Comparison of ENCODE assay signal across 1 cellular context in genomic region chr9:37903831-37904646, GRCh38.
TF ChIP-seq lines count a peak whose summit lies in the region.

A gene with protein sequence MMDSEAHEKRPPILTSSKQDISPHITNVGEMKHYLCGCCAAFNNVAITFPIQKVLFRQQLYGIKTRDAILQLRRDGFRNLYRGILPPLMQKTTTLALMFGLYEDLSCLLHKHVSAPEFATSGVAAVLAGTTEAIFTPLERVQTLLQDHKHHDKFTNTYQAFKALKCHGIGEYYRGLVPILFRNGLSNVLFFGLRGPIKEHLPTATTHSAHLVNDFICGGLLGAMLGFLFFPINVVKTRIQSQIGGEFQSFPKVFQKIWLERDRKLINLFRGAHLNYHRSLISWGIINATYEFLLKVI (minus strand): TSS chr9:37904127. CDS start chr9:37888550, 15,577 bp downstream.

TF ChIP-seq in H1, 55 proteins besides CTCF, POLR2A, EP300 and RAD21 (continued from another document):
- no peak for TF ChIP-seq SRF (IDR thresholded peaks at IDR 0.05; ENCODE audit: low read depth, low read length)
- peak; percentile 60 for TF ChIP-seq TAF7 (optimal IDR thresholded peaks at IDR 0.05; ENCODE audit: borderline replicate concordance, low read depth, low read length)
- no peak for TF ChIP-seq BRCA1 (IDR thresholded peaks at IDR 0.05; ENCODE audit: low read depth, low read length)
- no peak for TF ChIP-seq SP2 (IDR thresholded peaks at IDR 0.05; ENCODE audit: low read length)
- peak; percentile 93 for TF ChIP-seq USF2 (IDR thresholded peaks at IDR 0.05; ENCODE audit: low read length)
- TF ChIP-seq TEAD4 (IDR thresholded peaks at IDR 0.05; ENCODE audit: low read depth, low read length): peak; percentile 62; the same call in 1 of the 2 replicates
- TF ChIP-seq RBBP5 (IDR thresholded peaks at IDR 0.05; ENCODE audit: borderline replicate concordance, low read depth, low read length): peak; percentile 74; the same call in 1 of the 2 replicates
- peak; percentile 55 for TF ChIP-seq TAF1 (IDR thresholded peaks at IDR 0.05; ENCODE audit: low read depth, low read length)
- TF ChIP-seq CHD2 (IDR thresholded peaks at IDR 0.05; ENCODE audit: low read length): peak; percentile 17; the same call in 1 of the 2 replicates
- TF ChIP-seq NANOG (IDR thresholded peaks at IDR 0.05; ENCODE audit: insufficient read depth, low read depth, low read length, poor library complexity, severe bottlenecking): no peak
- peak; percentile 77 for TF ChIP-seq CREB1 (IDR thresholded peaks at IDR 0.05)
- no peak for TF ChIP-seq SIX5 (IDR thresholded peaks at IDR 0.05; ENCODE audit: low read depth, low read length)
- TF ChIP-seq, protein P1, sequence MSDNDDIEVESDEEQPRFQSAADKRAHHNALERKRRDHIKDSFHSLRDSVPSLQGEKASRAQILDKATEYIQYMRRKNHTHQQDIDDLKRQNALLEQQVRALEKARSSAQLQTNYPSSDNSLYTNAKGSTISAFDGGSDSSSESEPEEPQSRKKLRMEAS (IDR thresholded peaks at IDR 0.05): peak; percentile 98
- TF ChIP-seq CBX8 (IDR thresholded peaks at IDR 0.05; ENCODE audit: borderline replicate concordance, low read depth, low read length): no peak
- TF ChIP-seq KDM5A (IDR thresholded peaks at IDR 0.05; ENCODE audit: low read length): peak; percentile 48; the same call in 1 of the 2 replicates
- no peak for TF ChIP-seq SUZ12 (IDR thresholded peaks at IDR 0.05; ENCODE audit: low read length)
- TF ChIP-seq ZNF274 (IDR thresholded peaks at IDR 0.05; ENCODE audit: borderline replicate concordance, extremely low read depth, low read length): no peak
- no peak for TF ChIP-seq CHD1 (IDR thresholded peaks at IDR 0.05; ENCODE audit: low read depth, low read length)
- TF ChIP-seq MAFK (IDR thresholded peaks at IDR 0.05; ENCODE audit: low read depth, low read length): no peak
- TF ChIP-seq BACH1 (IDR thresholded peaks at IDR 0.05; ENCODE audit: low read length): no peak
- TF ChIP-seq SP1 (IDR thresholded peaks at IDR 0.05; ENCODE audit: low read depth, low read length): no peak
- TF ChIP-seq TCF12 (IDR thresholded peaks at IDR 0.05; ENCODE audit: low read depth, low read length): peak; percentile 79; the same call in 1 of the 2 replicates
- no peak for TF ChIP-seq HDAC6 (IDR thresholded peaks at IDR 0.05; ENCODE audit: low read depth, low read length)
- TF ChIP-seq, protein P2, sequence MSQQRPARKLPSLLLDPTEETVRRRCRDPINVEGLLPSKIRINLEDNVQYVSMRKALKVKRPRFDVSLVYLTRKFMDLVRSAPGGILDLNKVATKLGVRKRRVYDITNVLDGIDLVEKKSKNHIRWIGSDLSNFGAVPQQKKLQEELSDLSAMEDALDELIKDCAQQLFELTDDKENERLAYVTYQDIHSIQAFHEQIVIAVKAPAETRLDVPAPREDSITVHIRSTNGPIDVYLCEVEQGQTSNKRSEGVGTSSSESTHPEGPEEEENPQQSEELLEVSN (IDR thresholded peaks at IDR 0.05): peak; percentile 57
- peak; percentile 24; the same call in 1 of the 2 replicates for TF ChIP-seq TBP (IDR thresholded peaks at IDR 0.05; ENCODE audit: low read depth, low read length)
- no peak for TF ChIP-seq GTF2F1 (IDR thresholded peaks at IDR 0.05; ENCODE audit: borderline replicate concordance, low read depth, low read length)
- no peak for TF ChIP-seq RXRA (IDR thresholded peaks at IDR 0.05; ENCODE audit: insufficient read depth, low read depth, low read length)
- peak; percentile 74 for TF ChIP-seq CTBP2 (IDR thresholded peaks at IDR 0.05; ENCODE audit: borderline replicate concordance, insufficient read depth, insufficient read length, low read length)
- TF ChIP-seq, protein P3, sequence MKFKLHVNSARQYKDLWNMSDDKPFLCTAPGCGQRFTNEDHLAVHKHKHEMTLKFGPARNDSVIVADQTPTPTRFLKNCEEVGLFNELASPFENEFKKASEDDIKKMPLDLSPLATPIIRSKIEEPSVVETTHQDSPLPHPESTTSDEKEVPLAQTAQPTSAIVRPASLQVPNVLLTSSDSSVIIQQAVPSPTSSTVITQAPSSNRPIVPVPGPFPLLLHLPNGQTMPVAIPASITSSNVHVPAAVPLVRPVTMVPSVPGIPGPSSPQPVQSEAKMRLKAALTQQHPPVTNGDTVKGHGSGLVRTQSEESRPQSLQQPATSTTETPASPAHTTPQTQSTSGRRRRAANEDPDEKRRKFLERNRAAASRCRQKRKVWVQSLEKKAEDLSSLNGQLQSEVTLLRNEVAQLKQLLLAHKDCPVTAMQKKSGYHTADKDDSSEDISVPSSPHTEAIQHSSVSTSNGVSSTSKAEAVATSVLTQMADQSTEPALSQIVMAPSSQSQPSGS (IDR thresholded peaks at IDR 0.05; ENCODE audit: low read length): peak; percentile 87; the same call in 1 of the 2 replicates
- TF ChIP-seq, protein P4, sequence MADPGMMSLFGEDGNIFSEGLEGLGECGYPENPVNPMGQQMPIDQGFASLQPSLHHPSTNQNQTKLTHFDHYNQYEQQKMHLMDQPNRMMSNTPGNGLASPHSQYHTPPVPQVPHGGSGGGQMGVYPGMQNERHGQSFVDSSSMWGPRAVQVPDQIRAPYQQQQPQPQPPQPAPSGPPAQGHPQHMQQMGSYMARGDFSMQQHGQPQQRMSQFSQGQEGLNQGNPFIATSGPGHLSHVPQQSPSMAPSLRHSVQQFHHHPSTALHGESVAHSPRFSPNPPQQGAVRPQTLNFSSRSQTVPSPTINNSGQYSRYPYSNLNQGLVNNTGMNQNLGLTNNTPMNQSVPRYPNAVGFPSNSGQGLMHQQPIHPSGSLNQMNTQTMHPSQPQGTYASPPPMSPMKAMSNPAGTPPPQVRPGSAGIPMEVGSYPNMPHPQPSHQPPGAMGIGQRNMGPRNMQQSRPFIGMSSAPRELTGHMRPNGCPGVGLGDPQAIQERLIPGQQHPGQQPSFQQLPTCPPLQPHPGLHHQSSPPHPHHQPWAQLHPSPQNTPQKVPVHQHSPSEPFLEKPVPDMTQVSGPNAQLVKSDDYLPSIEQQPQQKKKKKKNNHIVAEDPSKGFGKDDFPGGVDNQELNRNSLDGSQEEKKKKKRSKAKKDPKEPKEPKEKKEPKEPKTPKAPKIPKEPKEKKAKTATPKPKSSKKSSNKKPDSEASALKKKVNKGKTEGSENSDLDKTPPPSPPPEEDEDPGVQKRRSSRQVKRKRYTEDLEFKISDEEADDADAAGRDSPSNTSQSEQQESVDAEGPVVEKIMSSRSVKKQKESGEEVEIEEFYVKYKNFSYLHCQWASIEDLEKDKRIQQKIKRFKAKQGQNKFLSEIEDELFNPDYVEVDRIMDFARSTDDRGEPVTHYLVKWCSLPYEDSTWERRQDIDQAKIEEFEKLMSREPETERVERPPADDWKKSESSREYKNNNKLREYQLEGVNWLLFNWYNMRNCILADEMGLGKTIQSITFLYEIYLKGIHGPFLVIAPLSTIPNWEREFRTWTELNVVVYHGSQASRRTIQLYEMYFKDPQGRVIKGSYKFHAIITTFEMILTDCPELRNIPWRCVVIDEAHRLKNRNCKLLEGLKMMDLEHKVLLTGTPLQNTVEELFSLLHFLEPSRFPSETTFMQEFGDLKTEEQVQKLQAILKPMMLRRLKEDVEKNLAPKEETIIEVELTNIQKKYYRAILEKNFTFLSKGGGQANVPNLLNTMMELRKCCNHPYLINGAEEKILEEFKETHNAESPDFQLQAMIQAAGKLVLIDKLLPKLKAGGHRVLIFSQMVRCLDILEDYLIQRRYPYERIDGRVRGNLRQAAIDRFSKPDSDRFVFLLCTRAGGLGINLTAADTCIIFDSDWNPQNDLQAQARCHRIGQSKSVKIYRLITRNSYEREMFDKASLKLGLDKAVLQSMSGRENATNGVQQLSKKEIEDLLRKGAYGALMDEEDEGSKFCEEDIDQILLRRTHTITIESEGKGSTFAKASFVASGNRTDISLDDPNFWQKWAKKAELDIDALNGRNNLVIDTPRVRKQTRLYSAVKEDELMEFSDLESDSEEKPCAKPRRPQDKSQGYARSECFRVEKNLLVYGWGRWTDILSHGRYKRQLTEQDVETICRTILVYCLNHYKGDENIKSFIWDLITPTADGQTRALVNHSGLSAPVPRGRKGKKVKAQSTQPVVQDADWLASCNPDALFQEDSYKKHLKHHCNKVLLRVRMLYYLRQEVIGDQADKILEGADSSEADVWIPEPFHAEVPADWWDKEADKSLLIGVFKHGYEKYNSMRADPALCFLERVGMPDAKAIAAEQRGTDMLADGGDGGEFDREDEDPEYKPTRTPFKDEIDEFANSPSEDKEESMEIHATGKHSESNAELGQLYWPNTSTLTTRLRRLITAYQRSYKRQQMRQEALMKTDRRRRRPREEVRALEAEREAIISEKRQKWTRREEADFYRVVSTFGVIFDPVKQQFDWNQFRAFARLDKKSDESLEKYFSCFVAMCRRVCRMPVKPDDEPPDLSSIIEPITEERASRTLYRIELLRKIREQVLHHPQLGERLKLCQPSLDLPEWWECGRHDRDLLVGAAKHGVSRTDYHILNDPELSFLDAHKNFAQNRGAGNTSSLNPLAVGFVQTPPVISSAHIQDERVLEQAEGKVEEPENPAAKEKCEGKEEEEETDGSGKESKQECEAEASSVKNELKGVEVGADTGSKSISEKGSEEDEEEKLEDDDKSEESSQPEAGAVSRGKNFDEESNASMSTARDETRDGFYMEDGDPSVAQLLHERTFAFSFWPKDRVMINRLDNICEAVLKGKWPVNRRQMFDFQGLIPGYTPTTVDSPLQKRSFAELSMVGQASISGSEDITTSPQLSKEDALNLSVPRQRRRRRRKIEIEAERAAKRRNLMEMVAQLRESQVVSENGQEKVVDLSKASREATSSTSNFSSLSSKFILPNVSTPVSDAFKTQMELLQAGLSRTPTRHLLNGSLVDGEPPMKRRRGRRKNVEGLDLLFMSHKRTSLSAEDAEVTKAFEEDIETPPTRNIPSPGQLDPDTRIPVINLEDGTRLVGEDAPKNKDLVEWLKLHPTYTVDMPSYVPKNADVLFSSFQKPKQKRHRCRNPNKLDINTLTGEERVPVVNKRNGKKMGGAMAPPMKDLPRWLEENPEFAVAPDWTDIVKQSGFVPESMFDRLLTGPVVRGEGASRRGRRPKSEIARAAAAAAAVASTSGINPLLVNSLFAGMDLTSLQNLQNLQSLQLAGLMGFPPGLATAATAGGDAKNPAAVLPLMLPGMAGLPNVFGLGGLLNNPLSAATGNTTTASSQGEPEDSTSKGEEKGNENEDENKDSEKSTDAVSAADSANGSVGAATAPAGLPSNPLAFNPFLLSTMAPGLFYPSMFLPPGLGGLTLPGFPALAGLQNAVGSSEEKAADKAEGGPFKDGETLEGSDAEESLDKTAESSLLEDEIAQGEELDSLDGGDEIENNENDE (IDR thresholded peaks at IDR 0.05; ENCODE audit: insufficient replicate concordance, low read length): no peak
- TF ChIP-seq JUN (IDR thresholded peaks at IDR 0.05; ENCODE audit: low read depth, low read length): no peak
- TF ChIP-seq HDAC2 (IDR thresholded peaks at IDR 0.05; ENCODE audit: borderline replicate concordance in 1 of 2, low read depth in 2 of 2, low read length in 2 of 2): 0 out of 4 replicates have a peak, but pooled peaks have one; percentile 45 to 59
- TF ChIP-seq GABPA (IDR thresholded peaks at IDR 0.05; ENCODE audit: borderline replicate concordance, insufficient read depth, low read length): no peak; the same call in 1 of the 2 replicates
- no peak for TF ChIP-seq RFX5 (IDR thresholded peaks at IDR 0.05; ENCODE audit: borderline replicate concordance, low read depth, low read length)
- peak; percentile 68 for TF ChIP-seq PHF8 (conservative IDR thresholded peaks at IDR 0.05; ENCODE audit: low read depth, low read length)
- no peak for TF ChIP-seq RNF2 (IDR thresholded peaks at IDR 0.05; ENCODE audit: borderline replicate concordance, low read depth, low read length, missing control alignments, poor library complexity, severe bottlenecking)
- TF ChIP-seq EZH2 (IDR thresholded peaks at IDR 0.05; ENCODE audit: low read depth, low read length, severe bottlenecking): no peak
- no peak for TF ChIP-seq KDM1A (IDR thresholded peaks at IDR 0.05; ENCODE audit: borderline replicate concordance, low read length)
- TF ChIP-seq NRF1 (IDR thresholded peaks at IDR 0.05; ENCODE audit: low read depth, low read length): peak; percentile 63
- 0 out of 2 replicates have a peak, but pooled peaks have one; percentile 62 for TF ChIP-seq JUND (IDR thresholded peaks at IDR 0.05; ENCODE audit: low read length)
- TF ChIP-seq SIN3A (conservative IDR thresholded peaks at IDR 0.05 in 1 of 2, IDR thresholded peaks at IDR 0.05 in 1 of 2; ENCODE audit: low read depth in 1 of 2, low read length in 2 of 2): peak; percentile 94 to 97
- peak; percentile 85; the same call in 1 of the 2 replicates for TF ChIP-seq YY1 (IDR thresholded peaks at IDR 0.05; ENCODE audit: low read depth, low read length)
- TF ChIP-seq POLR2AphosphoS5 (IDR thresholded peaks at IDR 0.05; ENCODE audit: low read depth, low read length): peak; percentile 50; the same call in 1 of the 2 replicates
- no peak for TF ChIP-seq EGR1 (IDR thresholded peaks at IDR 0.05; ENCODE audit: borderline replicate concordance, low read depth, low read length)
- peak; percentile 57; the same call in 1 of the 2 replicates for TF ChIP-seq ATF3 (IDR thresholded peaks at IDR 0.05; ENCODE audit: insufficient read depth, low read depth, low read length)
- TF ChIP-seq BCL11A (IDR thresholded peaks at IDR 0.05; ENCODE audit: low read depth in 2 of 2, low read length in 2 of 2): no peak
- no peak for TF ChIP-seq KDM4A (IDR thresholded peaks at IDR 0.05; ENCODE audit: low read depth, low read length, severe bottlenecking)
- TF ChIP-seq FOSL1 (IDR thresholded peaks at IDR 0.05; ENCODE audit: insufficient read depth, low read depth, low read length): no peak
